Comparison of ENCODE assay signal across 8 cellular contexts in genomic region chr2:138948070-138948539, GRCh38.
A peak's percentile ranks its signal among the peaks of the same experiment; 100 is the strongest.
DNase-seq lines count a peak whose midpoint lies in the region; ATAC-seq and TF ChIP-seq lines count a peak whose summit lies in the region.

No MANE protein-coding gene starts in this region.

- H3K4me3 Mint-ChIP-seq in CD14-positive monocyte: no peak overlapping the region
- no peak overlapping the region for H3K4me3 Mint-ChIP-seq in CD4-positive, alpha-beta T cell

- H2AFZ ChIP-seq in SK-N-SH (ENCODE audit: low read depth): no peak overlapping the region

- TF ChIP-seq RAD21 in SK-N-SH (IDR thresholded peaks at IDR 0.05; ENCODE audit: low read length): no peak

- WGBS in SK-N-SH (ENCODE audit: low lambda C conversion rate): 0% methylated on average over 1 of the region's 1 CpG

- no peaks in the 10 kb centered on the region for H3K9me3 ChIP-seq in SK-N-SH
- no peaks in the 10 kb centered on the region for H3K9me3 ChIP-seq in CD4-positive, alpha-beta T cell (ENCODE audit: control insufficient read depth, low read length)

- no peaks in the 10 kb centered on the region for H3K36me3 Mint-ChIP-seq in CD14-positive monocyte
- H3K36me3 Mint-ChIP-seq in CD4-positive, alpha-beta T cell (ENCODE audit: low read depth): no peaks in the 10 kb centered on the region

- no peak overlapping the region for H3K27ac ChIP-seq in SK-N-SH (ENCODE audit: low read depth in 2 of 2, low read length in 1 of 2)
- no peak overlapping the region for H3K27ac ChIP-seq in CD4-positive, alpha-beta T cell (ENCODE audit: low read depth, low read length)

- intact Hi-C loops in CD14-positive monocyte (cut with micrococcal nuclease): no loop called here
- intact Hi-C loops in CD4-positive, alpha-beta T cell (cut with DNase I, micrococcal nuclease): no loop called here

- H3K9me2 ChIP-seq in SK-N-SH: no peaks in the 10 kb centered on the region

- peaks cover 0 to 14% of the 10 kb centered on the region in 2 experiments; a peak in 1 of 4 replicates for H3K4me1 ChIP-seq in SK-N-SH (ENCODE audit: control insufficient read depth in 1 of 2, insufficient read depth in 2 of 2, low read depth in 1 of 2, low read length in 1 of 2)

- H3K9ac ChIP-seq in SK-N-SH: no peak overlapping the region

- CTCF ChIA-PET in SK-N-SH (lab: Yijun Ruan, JAX): no interaction called here
- CTCF ChIA-PET in CD4-positive, alpha-beta T cell (lab: Charles Lee): interaction anchor here (0.6 kb wide), 1 partner anchor 339 kb away, joined by 3 read pairs; no protein-coding TSS in a partner anchor

- peaks cover 11% of the 10 kb centered on the region for H3F3A ChIP-seq in SK-N-SH (replicated peaks; ENCODE audit: insufficient read depth)

- H3K9me3 Mint-ChIP-seq in CD14-positive monocyte: peaks cover 0 to 3% (median 2%) of the 10 kb centered on the region in 7 donors
- peaks cover 3% of the 10 kb centered on the region for H3K9me3 Mint-ChIP-seq in CD4-positive, alpha-beta T cell

- H3K36me3 ChIP-seq in SK-N-SH (replicated peaks in 1 of 2; ENCODE audit: control insufficient read depth in 1 of 2, insufficient read depth in 2 of 2, low read length in 1 of 2): no peaks in the 10 kb centered on the region

- TF ChIP-seq CTCF in SK-N-SH (IDR thresholded peaks at IDR 0.05): no peak
- TF ChIP-seq CTCF in CD14-positive monocyte (IDR thresholded peaks at IDR 0.05): no peak
- TF ChIP-seq CTCF in CD4-positive, alpha-beta T cell (IDR thresholded peaks at IDR 0.05): no peak

- TF ChIP-seq EP300 in SK-N-SH (IDR thresholded peaks at IDR 0.05; ENCODE audit: borderline replicate concordance in 1 of 2, low read depth in 1 of 2, low read length in 1 of 2): peak in 1 of 2 experiments; percentile 87; a peak in 2 of 4 replicates

- POLR2A ChIA-PET in SK-N-SH (lab: Yijun Ruan, JAX): no interaction called here
- POLR2A ChIA-PET in CD4-positive, alpha-beta T cell (lab: Charles Lee): no interaction called here

- H3K27ac Mint-ChIP-seq in CD14-positive monocyte: no peak overlapping the region
- no peak overlapping the region for H3K27ac Mint-ChIP-seq in CD4-positive, alpha-beta T cell

- peak; percentile 74 for ATAC-seq in GM18499 (IDR thresholded peaks at IDR 0.05; ENCODE audit: insufficient read depth, unreplicated experiment)
- peak; percentile 75 for ATAC-seq in HG02973 (IDR thresholded peaks at IDR 0.05; ENCODE audit: unreplicated experiment)
- ATAC-seq in HG02970 (IDR thresholded peaks at IDR 0.05; ENCODE audit: low FRiP score, unreplicated experiment): no peak
- no peak for ATAC-seq in CD4-positive, alpha-beta T cell (ENCODE audit: poor library complexity)

- H3K4me1 Mint-ChIP-seq in CD14-positive monocyte: no peaks in the 10 kb centered on the region
- no peaks in the 10 kb centered on the region for H3K4me1 Mint-ChIP-seq in CD4-positive, alpha-beta T cell (ENCODE audit: low read depth)

- H3K4me2 ChIP-seq in SK-N-SH: no peak overlapping the region

- peaks cover 0 to 1% (median 0%) of the 10 kb centered on the region in 3 donors for H3K27me3 Mint-ChIP-seq in CD14-positive monocyte (ENCODE audit: low read depth in 3 of 3)
- H3K27me3 Mint-ChIP-seq in CD4-positive, alpha-beta T cell: no peaks in the 10 kb centered on the region

- DNase-seq in SK-N-SH (no peak), lung microvascular endothelial cell (ENCODE audit: low read depth in 2 of 2) (peak; percentile 17 to 80), CD14-positive monocyte (ENCODE audit: low spot score) (no peak)
- no peak for DNase-seq in stimulated activated CD4-positive, alpha-beta T cell treated with anti-CD3 and anti-CD28 coated beads, Interleukin-2, amount 100 ng/mL, for 48 hours
- DNase-seq in CD4-positive, alpha-beta T cell: no peak

- H3K4me3 ChIP-seq in SK-N-SH (ENCODE audit: low read depth in 2 of 2, low read length in 1 of 2): no peak overlapping the region

- H3K27me3 ChIP-seq in SK-N-SH (ENCODE audit: insufficient read depth): peaks cover 23% of the 10 kb centered on the region; the same call in 1 of the 2 replicates
- no peaks in the 10 kb centered on the region for H3K27me3 ChIP-seq in CD4-positive, alpha-beta T cell (ENCODE audit: control insufficient read depth, insufficient read depth, low read length)

- H3K79me2 ChIP-seq in SK-N-SH (ENCODE audit: insufficient read depth): no peaks in the 10 kb centered on the region

- peaks cover 8% of the 10 kb centered on the region for H4K20me1 ChIP-seq in SK-N-SH (ENCODE audit: insufficient read depth)

TF ChIP-seq in SK-N-SH, 30 proteins besides CTCF, POLR2A, EP300 and RAD21 (continues in another document):
- TF ChIP-seq YY1 (IDR thresholded peaks at IDR 0.05; ENCODE audit: low read depth): no peak
- TF ChIP-seq MEF2A (IDR thresholded peaks at IDR 0.05; ENCODE audit: borderline replicate concordance, low read depth): peak; percentile 64
- no peak for TF ChIP-seq GABPA (IDR thresholded peaks at IDR 0.05; ENCODE audit: low read depth)
- TF ChIP-seq EZH2phosphoT487 (IDR thresholded peaks at IDR 0.05; ENCODE audit: borderline replicate concordance, low read depth): no peak; the same call in 1 of the 2 replicates
- TF ChIP-seq NRF1 (IDR thresholded peaks at IDR 0.05; ENCODE audit: low read depth, low read length): no peak
- no peak for TF ChIP-seq TAF1 (IDR thresholded peaks at IDR 0.05; ENCODE audit: borderline replicate concordance, low read depth, low read length)
- peak; percentile 51; the same call in 1 of the 2 replicates for TF ChIP-seq MAX (IDR thresholded peaks at IDR 0.05; ENCODE audit: low read depth)
- TF ChIP-seq RFX5 (IDR thresholded peaks at IDR 0.05; ENCODE audit: low read length): no peak
- TF ChIP-seq REST (IDR thresholded peaks at IDR 0.05; ENCODE audit: low read depth, low read length): peak; percentile 43; the same call in 1 of the 2 replicates
- peak; percentile 96 for TF ChIP-seq JUND (IDR thresholded peaks at IDR 0.05)
- TF ChIP-seq ZBTB33 (IDR thresholded peaks at IDR 0.05; ENCODE audit: borderline replicate concordance, low read depth): peak; percentile 90
- TF ChIP-seq FOXM1 (IDR thresholded peaks at IDR 0.05; ENCODE audit: low read depth): peak; percentile 58; the same call in 1 of the 2 replicates
- TF ChIP-seq GATA2 (CRISPR knock-in tag; IDR thresholded peaks at IDR 0.05): no peak
- TF ChIP-seq CHD2 (IDR thresholded peaks at IDR 0.05; ENCODE audit: low read length, partially characterized antibody): no peak
- peak; percentile 19; the same call in 1 of the 2 replicates for TF ChIP-seq ELF1 (IDR thresholded peaks at IDR 0.05)
- TF ChIP-seq RXRA (IDR thresholded peaks at IDR 0.05; ENCODE audit: borderline replicate concordance, low read depth): peak; percentile 82
- peak; percentile 99 for TF ChIP-seq TEAD4 (IDR thresholded peaks at IDR 0.05; ENCODE audit: borderline replicate concordance, insufficient read depth)
- TF ChIP-seq POLR2AphosphoS5 (IDR thresholded peaks at IDR 0.05; ENCODE audit: low read depth, low read length): peak; percentile 90

Comparison
In these comparisons a context has a peak if more than half of its experiments do, and no peak if none do; other contexts are left out.
1. ATAC-seq: peak in GM18499 (single experiment) and HG02973 (single experiment); none in HG02970 (single experiment) and CD4-positive, alpha-beta T cell (single experiment).
2. DNase-seq: peak in lung microvascular endothelial cell (2 of 2); none in SK-N-SH (single experiment), stimulated activated CD4-positive, alpha-beta T cell treated with anti-CD3 and anti-CD28 coated beads, Interleukin-2, amount 100 ng/mL, for 48 hours (0 of 2), CD14-positive monocyte (single experiment) and CD4-positive, alpha-beta T cell (0 of 10).